ENCODE assay signal across 8 cellular contexts in genomic region chr9:69421908-69422801, GRCh38.
A peak's percentile ranks its signal among the peaks of the same experiment; 100 is the strongest.
DNase-seq lines count a peak whose midpoint lies in the region; ATAC-seq and TF ChIP-seq lines count a peak whose summit lies in the region.

No MANE protein-coding gene starts in this region.

- no peaks in the 10 kb centered on the region for H3K36me3 ChIP-seq in HAP-1 (replicated peaks)

- intact Hi-C loops in left colon (cut with DNase I, micrococcal nuclease): loop anchor here in 1 of 2 donors (2.0 to 5.0 kb wide), 2 partner anchors 127 to 455 kb away; no protein-coding TSS in a partner anchor

- peak; percentile 12 for DNase-seq in DMS 273 treated with DMSO at 0.1 percent for 48 hours (lab: John Stamatoyannopoulos, UW)
- peak; percentile 43 to 74 for DNase-seq in HAP-1 (ENCODE audit: low spot score in 2 of 2)
- DNase-seq in NCI-H2029 treated with DMSO at 0.1 percent for 48 hours (lab: John Stamatoyannopoulos, UW): peak; percentile 81
- peak; percentile 74 for DNase-seq in choroid plexus epithelial cell (ENCODE audit: low read depth)
- DNase-seq in left colon: peak; percentile 36
- peak; percentile 4 to 11 for DNase-seq in stimulated activated CD4-positive, alpha-beta T cell treated with anti-CD3 and anti-CD28 coated beads, Interleukin-4, amount 100 ng/mL, for 4 hours
- DNase-seq in cortex of kidney (lab: John Stamatoyannopoulos, UW): no peak

- 0 out of 2 replicates have a peak, but pooled peaks cover 2% of the 10 kb centered on the region for H3K4me1 ChIP-seq in HAP-1

- H3K4me3 ChIP-seq in HAP-1 (no peak overlapping the region), WI38 (ENCODE audit: low read depth, low read length) (no peak overlapping the region), choroid plexus epithelial cell (ENCODE audit: low read depth, low read length) (no peak overlapping the region)

- in situ Hi-C loops in HAP-1 (cut with MboI; ENCODE audit: low sequenced_read_pairs): loop anchor here (5.0 to 10.0 kb wide), 2 partner anchors 125 to 503 kb away; no protein-coding TSS in a partner anchor

- no peaks in the 10 kb centered on the region for H3K27me3 ChIP-seq in HAP-1 (ENCODE audit: low read depth)

- H3K9me3 ChIP-seq in HAP-1: no peaks in the 10 kb centered on the region

- peak; percentile 85 for ATAC-seq in left colon

- TF ChIP-seq CTCF in WI38 (IDR thresholded peaks at IDR 0.05; ENCODE audit: low read depth, low read length): peak; percentile 64
- peak; percentile 85 for TF ChIP-seq CTCF in choroid plexus epithelial cell (conservative IDR thresholded peaks at IDR 0.05; ENCODE audit: low read depth, low read length)
